ENCODE assay signal across 14 cellular contexts in genomic region chr17:39752241-39752831, GRCh38. TPM values are rescaled to one million over a fixed set of nuclear protein-coding genes. Genes with fewer than 3 reads are reported as not detected.
DNase-seq lines count a peak whose midpoint lies in the region; ATAC-seq and TF ChIP-seq lines count a peak whose summit lies in the region.
"Had no signal": no experiment of that assay in that cellular context is flagged by ENCODE, and none has a peak within 500 bp of the region (broad histone marks: within the 10 kb centered on the region; RNA-seq: fewer than 3 reads in every experiment).

No MANE protein-coding gene starts in this region.

- H3K36me3 Mint-ChIP-seq in activated T-cell treated with anti-CD3 and anti-CD28 coated beads, Interleukin-2, amount 50 U/mL, for 24 hours (ENCODE audit: low read depth), result peaks cover 3% of the 10 kb centered on the region
- H3K36me3 Mint-ChIP-seq in endodermal cell (ENCODE audit: low read depth), result peaks cover 7% of the 10 kb centered on the region
- no peaks in the 10 kb centered on the region for H3K36me3 Mint-ChIP-seq in stimulated activated memory B cell treated with anti-CD40 and anti-IgM and Interleukin-4, amounts not matched to agents 10 μg/mL and 1 μg/mL and 100 μg/mL, for 72 hours

- no peaks in the 10 kb centered on the region for H3K27me3 Mint-ChIP-seq in activated T-cell treated with anti-CD3 and anti-CD28 coated beads, Interleukin-2, amount 50 U/mL, for 24 hours
- no peaks in the 10 kb centered on the region for H3K27me3 Mint-ChIP-seq in endodermal cell (ENCODE audit: insufficient read depth)
- no peaks in the 10 kb centered on the region for H3K27me3 Mint-ChIP-seq in stimulated activated memory B cell treated with anti-CD40 and anti-IgM and Interleukin-4, amounts not matched to agents 10 μg/mL and 1 μg/mL and 100 μg/mL, for 72 hours

- H3K4me1 ChIP-seq in RWPE2 (ENCODE audit: insufficient read depth, poor library complexity, severe bottlenecking) (peaks cover 19% of the 10 kb centered on the region), endodermal cell (ENCODE audit: control insufficient read depth, insufficient read depth, low read length) (peaks cover 3% of the 10 kb centered on the region)

- H3K27me3 ChIP-seq in RWPE2 (ENCODE audit: insufficient read depth, poor library complexity, severe bottlenecking) (no peaks in the 10 kb centered on the region), endodermal cell (ENCODE audit: control insufficient read depth, insufficient read depth, low read length, poor library complexity, severe bottlenecking) (no peaks in the 10 kb centered on the region)

- ATAC-seq in RWPE2 (ENCODE audit: low read depth) (no peak), HG02763 (IDR thresholded peaks at IDR 0.05; ENCODE audit: unreplicated experiment) (no peak), GM19023 (IDR thresholded peaks at IDR 0.05; ENCODE audit: unreplicated experiment) (no peak)
- ATAC-seq in stimulated activated memory B cell treated with anti-CD40 and anti-IgM and Interleukin-4, amounts not matched to agents 10 μg/mL and 1 μg/mL and 100 μg/mL, for 72 hours, result no peak
- ATAC-seq: SK-N-SH treated with all-trans-retinoic acid at 6 μM for 48 hours had no signal

- TF ChIP-seq CTCF in RWPE2 (IDR thresholded peaks at IDR 0.05; ENCODE audit: poor library complexity, severe bottlenecking) (no peak), endodermal cell (conservative IDR thresholded peaks at IDR 0.05) (no peak)

- peak overlapping the region; percentile 77 for H3K4me3 Mint-ChIP-seq in activated T-cell treated with anti-CD3 and anti-CD28 coated beads, Interleukin-2, amount 50 U/mL, for 24 hours
- H3K4me3 Mint-ChIP-seq in endodermal cell, result peak overlapping the region; percentile 52
- peak overlapping the region; percentile 46 for H3K4me3 Mint-ChIP-seq in stimulated activated memory B cell treated with anti-CD40 and anti-IgM and Interleukin-4, amounts not matched to agents 10 μg/mL and 1 μg/mL and 100 μg/mL, for 72 hours

- H3K27ac ChIP-seq in RWPE2 (ENCODE audit: poor library complexity, severe bottlenecking) (no peak overlapping the region), endodermal cell (ENCODE audit: low read depth, low read length) (no peak overlapping the region)

- peak overlapping the region; percentile 96 for H3K27ac Mint-ChIP-seq in activated T-cell treated with anti-CD3 and anti-CD28 coated beads, Interleukin-2, amount 50 U/mL, for 24 hours
- H3K27ac Mint-ChIP-seq in endodermal cell, result no peak overlapping the region
- H3K27ac Mint-ChIP-seq in stimulated activated memory B cell treated with anti-CD40 and anti-IgM and Interleukin-4, amounts not matched to agents 10 μg/mL and 1 μg/mL and 100 μg/mL, for 72 hours, result peak overlapping the region; percentile 96

- no peaks in the 10 kb centered on the region for H3K9me3 Mint-ChIP-seq in activated T-cell treated with anti-CD3 and anti-CD28 coated beads, Interleukin-2, amount 50 U/mL, for 24 hours
- H3K9me3 Mint-ChIP-seq in endodermal cell, result no peaks in the 10 kb centered on the region
- no peaks in the 10 kb centered on the region for H3K9me3 Mint-ChIP-seq in stimulated activated memory B cell treated with anti-CD40 and anti-IgM and Interleukin-4, amounts not matched to agents 10 μg/mL and 1 μg/mL and 100 μg/mL, for 72 hours

- 84 to 92% methylated on average over 6 to 11 of the region's 11 CpGs for WGBS in endodermal cell (ENCODE audit: insufficient coverage in 1 of 2, insufficient read length in 1 of 2), 2 experiments

- no peak overlapping the region for H3K9ac ChIP-seq in endodermal cell (ENCODE audit: extremely low read depth, low read length, poor library complexity, severe bottlenecking)

- H3K4me3 ChIP-seq in RWPE2 (ENCODE audit: severe bottlenecking), result no peak overlapping the region
- no peak overlapping the region for H3K4me3 ChIP-seq in endodermal cell (ENCODE audit: low read length)

- H3K9me3 ChIP-seq in RWPE2 (ENCODE audit: severe bottlenecking), result no peaks in the 10 kb centered on the region
- no peaks in the 10 kb centered on the region for H3K9me3 ChIP-seq in endodermal cell (ENCODE audit: control insufficient read depth, low read length)

- H3K36me3 ChIP-seq in RWPE2 (ENCODE audit: low read depth), result no peaks in the 10 kb centered on the region
- H3K36me3 ChIP-seq in endodermal cell (ENCODE audit: control insufficient read depth, insufficient read depth, low read length), result no peaks in the 10 kb centered on the region

- H3K4me1 Mint-ChIP-seq in activated T-cell treated with anti-CD3 and anti-CD28 coated beads, Interleukin-2, amount 50 U/mL, for 24 hours (ENCODE audit: low read depth), result peaks cover 55% of the 10 kb centered on the region
- H3K4me1 Mint-ChIP-seq in endodermal cell, result peaks cover 19% of the 10 kb centered on the region
- H3K4me1 Mint-ChIP-seq in stimulated activated memory B cell treated with anti-CD40 and anti-IgM and Interleukin-4, amounts not matched to agents 10 μg/mL and 1 μg/mL and 100 μg/mL, for 72 hours, result peaks cover 46% of the 10 kb centered on the region

- no peak for DNase-seq in activated T-cell treated with anti-CD3 and anti-CD28 coated beads, Interleukin-2, amount 50 U/mL, for 24 hours
- DNase-seq in activated T-cell treated with anti-CD3 and anti-CD28 coated beads, Interleukin-2, amount 50 U/mL, for 1 hour, result no peak
- DNase-seq in RWPE2 (ENCODE audit: low spot score) (peak; percentile 40), endodermal cell (peak; percentile 64), hypothalamus (lab: John Stamatoyannopoulos, UW) (no peak)
- DNase-seq: DND-41, foreskin melanocyte, HCEC 1CT, NCI-H1436 treated with DMSO at 0.1 percent for 48 hours, small intestine had no signal

RNA-seq across cellular contexts. Expression of gene GRB7, which starts 14.6 kb away (rescaled TPM):
- 10 to 100 TPM; 54.6 to 73.9 TPM for total RNA-seq in endodermal cell
- 6.1 TPM for polyA plus RNA-seq in endodermal cell (2013, experiment 1 of 2)
- polyA plus RNA-seq in endodermal cell (2013, experiment 2 of 2), result 4.4 TPM

RNA-seq across cellular contexts. Expression of gene MIEN1, which starts 22.0 kb away (rescaled TPM):
- total RNA-seq in endodermal cell, result 10 to 100 TPM; 42.6 to 57.0 TPM
- polyA plus RNA-seq in endodermal cell (2013, experiment 1 of 2), result 57.8 TPM
- 57.7 TPM for polyA plus RNA-seq in endodermal cell (2013, experiment 2 of 2)

RNA-seq across cellular contexts. Expression of gene ERBB2, which starts 52.5 kb away (rescaled TPM):
- 100 to 1,000 TPM; 110 to 133 TPM for total RNA-seq in endodermal cell
- polyA plus RNA-seq in endodermal cell (2013, experiment 1 of 2), result 72.5 TPM
- polyA plus RNA-seq in endodermal cell (2013, experiment 2 of 2), result 68.6 TPM

Comparison
In these comparisons a context has a peak if more than half of its experiments do, and no peak if none do; other contexts are left out.
1. DNase-seq: peak in RWPE2 (single experiment) and endodermal cell (single experiment); none in activated T-cell treated with anti-CD3 and anti-CD28 coated beads, Interleukin-2, amount 50 U/mL, for 24 hours (single experiment), activated T-cell treated with anti-CD3 and anti-CD28 coated beads, Interleukin-2, amount 50 U/mL, for 1 hour (single experiment) and hypothalamus (0 of 51).
2. Peak in every context shown above with its lines, with median percentiles within 50 percentile points of each other: H3K4me3 Mint-ChIP-seq.